Comparison of ENCODE assay signal across 21 cellular contexts in the genomic region with DNA sequence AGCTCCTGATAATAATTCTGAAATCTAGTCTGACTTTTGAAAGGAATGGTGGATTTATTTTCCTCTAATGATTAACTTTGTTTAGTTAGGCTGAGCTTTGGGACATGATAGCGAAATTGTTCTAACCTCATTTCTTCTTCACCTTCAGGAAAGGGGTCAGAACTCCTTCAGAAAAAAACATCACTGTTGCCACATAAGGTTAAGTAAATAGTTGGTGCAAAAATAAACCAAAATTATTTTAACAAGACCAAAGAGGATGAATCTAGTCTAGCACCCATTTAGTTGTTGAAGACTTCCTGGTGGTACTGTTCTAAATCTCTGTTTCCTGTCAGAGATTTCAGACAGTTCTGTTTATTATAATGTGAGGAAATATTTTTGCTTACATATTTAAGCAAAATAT.
"Had no signal": no experiment of that assay in that cellular context is flagged by ENCODE, and none has a peak within 500 bp of the region (broad histone marks: within the 10 kb centered on the region; RNA-seq: fewer than 3 reads in every experiment).

No MANE protein-coding gene starts in this region.

- H3K36me3 ChIP-seq: esophagus muscularis mucosa, gastroesophageal sphincter, neutrophil, sigmoid colon, stomach, thoracic aorta had no signal

- ATAC-seq: gastroesophageal sphincter, left cardiac atrium, left ventricle myocardium superior had no signal

- H3K27me3 Mint-ChIP-seq: naive B cell, type B pancreatic cell had no signal

- DNase-seq: effector memory CD4-positive, alpha-beta T cell; foreskin fibroblast; glutamatergic neuron; left cardiac atrium; left ventricle myocardium superior; mesendoderm; naive B cell; sigmoid colon; stimulated activated CD4-positive, alpha-beta T cell treated with anti-CD3 and anti-CD28 coated beads, Interleukin-12 subunit alpha, Interleukin-12 subunit beta, amount 100 ng/mL, for 4 hours; stimulated activated naive CD4-positive, alpha-beta T cell; stomach; substantia nigra had no signal

- H3K27ac Mint-ChIP-seq: type B pancreatic cell had no signal

- FAIRE-seq: keratinocyte, urothelium cell line had no signal

- H3K27ac ChIP-seq: epithelial cell of prostate, esophagus muscularis mucosa, gastroesophageal sphincter, sigmoid colon, stomach, thoracic aorta had no signal

- H3K4me3 ChIP-seq: esophagus muscularis mucosa, gastroesophageal sphincter, sigmoid colon, skin epidermis, stomach, thoracic aorta had no signal

- H3K9me3 ChIP-seq: neutrophil, thoracic aorta had no signal

- H3K4me3 Mint-ChIP-seq: type B pancreatic cell had no signal

- H3K27me3 ChIP-seq: esophagus muscularis mucosa, gastroesophageal sphincter, neutrophil, sigmoid colon, stomach had no signal
